In genomic region chr11:107457558-107458271, GRCh38 we compare ENCODE assay signal across 1 cellular context.
A peak's percentile ranks its signal among the peaks of the same experiment; 100 is the strongest.
TF ChIP-seq lines count a peak whose summit lies in the region.

CWF19L2 (minus strand) TSS chr11:107457825; CDS start chr11:107457816, 9 bp downstream.

TF ChIP-seq in K562, 482 proteins besides CTCF, POLR2A, EP300 and RAD21 (continued from another document):
- TF ChIP-seq ZNF407 (IDR thresholded peaks at IDR 0.05; ENCODE audit: low read depth) (peak; percentile 78), POLR3G (IDR thresholded peaks at IDR 0.05; ENCODE audit: extremely low read depth, insufficient read length, insufficient replicate concordance) (no peak), LCOR (CRISPR knock-in tag; IDR thresholded peaks at IDR 0.05) (no peak), ZNF766 (CRISPR knock-in tag; conservative IDR thresholded peaks at IDR 0.05) (no peak), ZNF316 (IDR thresholded peaks at IDR 0.05) (no peak), ZHX1 (conservative IDR thresholded peaks at IDR 0.05; ENCODE audit: low read length) (no peak), ELK1 (CRISPR knock-in tag; IDR thresholded peaks at IDR 0.05) (no peak), KLF13 (tag; IDR thresholded peaks at IDR 0.05; ENCODE audit: borderline replicate concordance, low read depth) (no peak), ATF4 (CRISPR knock-in tag; IDR thresholded peaks at IDR 0.05) (no peak), FOXO4 (CRISPR knock-in tag; IDR thresholded peaks at IDR 0.05) (no peak), ELF1 (tag; IDR thresholded peaks at IDR 0.05) (peak; percentile 85), NFE2 (IDR thresholded peaks at IDR 0.05; ENCODE audit: low read depth) (no peak), ZNF584 (CRISPR knock-in tag; IDR thresholded peaks at IDR 0.05; ENCODE audit: low read depth) (no peak), PPARD (CRISPR knock-in tag; IDR thresholded peaks at IDR 0.05) (no peak)
